ENCODE assay signal across 13 cellular contexts in genomic region chr7:22662031-22662430, GRCh38.
A peak's percentile ranks its signal among the peaks of the same experiment; 100 is the strongest.
DNase-seq lines count a peak whose midpoint lies in the region; ATAC-seq lines count a peak whose summit lies in the region.
"Had no signal": no experiment of that assay in that cellular context is flagged by ENCODE, and none has a peak within 500 bp of the region (broad histone marks: within the 10 kb centered on the region; RNA-seq: fewer than 3 reads in every experiment).

No MANE protein-coding gene starts in this region.

- peaks cover 16% of the 10 kb centered on the region for H3K4me1 ChIP-seq in BLaER1

- H3K4me3 ChIP-seq in BLaER1, result no peak overlapping the region

- H3K4me3 Mint-ChIP-seq in dendritic cell treated with granulocyte-macrophage colony-stimulating factor and Interleukin-4, amounts not matched to agents 40 ng/mL and 50 ng/mL, for 4 days, result no peak overlapping the region
- no peak overlapping the region for H3K4me3 Mint-ChIP-seq in activated CD8-positive, alpha-beta memory T cell treated with anti-CD3 and anti-CD28 coated beads, Interleukin-2, amount 10 ng/mL, durations not matched to agents 7 days and 5 days
- H3K4me3 Mint-ChIP-seq: brain, mesothelial cell of epicardium had no signal

- ATAC-seq in GM18907 (IDR thresholded peaks at IDR 0.05; ENCODE audit: unreplicated experiment) (peak; percentile 70), HG03135 (IDR thresholded peaks at IDR 0.05; ENCODE audit: unreplicated experiment) (peak; percentile 55)
- ATAC-seq in activated CD8-positive, alpha-beta memory T cell treated with anti-CD3 and anti-CD28 coated beads, Interleukin-2, amount 10 ng/mL, durations not matched to agents 7 days and 5 days, result no peak
- ATAC-seq: Panc1 had no signal

- no peaks in the 10 kb centered on the region for H3K27me3 ChIP-seq in BLaER1

- H3K9ac ChIP-seq in BLaER1, result no peak overlapping the region

- CTCF ChIA-PET in activated CD8-positive, alpha-beta memory T cell treated with anti-CD3 and anti-CD28 coated beads, Interleukin-2, amount 10 ng/mL, durations not matched to agents 7 days and 5 days (lab: Charles Lee), result interaction anchor here (1.7 kb wide), 1 partner anchor 63 kb away, joined by 5 read pairs; no protein-coding TSS in a partner anchor

- DNase-seq in effector CD8-positive, alpha-beta T cell (lab: John Stamatoyannopoulos, UW), result no peak
- no peak for DNase-seq in activated CD8-positive, alpha-beta memory T cell treated with anti-CD3 and anti-CD28 coated beads, Interleukin-2, amount 10 ng/mL, durations not matched to agents 7 days and 5 days
- DNase-seq in stimulated activated CD4-positive, alpha-beta T cell treated with anti-CD3 and anti-CD28 coated beads, Interleukin-15, amount 100 ng/mL, for 24 hours, result no peak
- DNase-seq in ecto neural progenitor cell (ENCODE audit: low spot score), result no peak
- DNase-seq: activated CD4-positive, CD25-positive, alpha-beta regulatory T cell treated with anti-CD3 and anti-CD28 coated beads, Interleukin-2, amount 50 U/mL, for 72 hours; NCI-H1417 treated with DMSO at 0.1 percent for 48 hours had no signal

- H3K36me3 ChIP-seq in BLaER1, result no peaks in the 10 kb centered on the region

- H3K36me3 Mint-ChIP-seq in dendritic cell treated with granulocyte-macrophage colony-stimulating factor and Interleukin-4, amounts not matched to agents 40 ng/mL and 50 ng/mL, for 4 days (ENCODE audit: low read depth), result peaks cover 14% of the 10 kb centered on the region
- peaks cover 1% of the 10 kb centered on the region for H3K36me3 Mint-ChIP-seq in activated CD8-positive, alpha-beta memory T cell treated with anti-CD3 and anti-CD28 coated beads, Interleukin-2, amount 10 ng/mL, durations not matched to agents 7 days and 5 days
- H3K36me3 Mint-ChIP-seq: brain, mesothelial cell of epicardium had no signal

- H3K27ac ChIP-seq in BLaER1, result no peak overlapping the region; the same call in 1 of the 2 replicates

- H3K27me3 Mint-ChIP-seq in dendritic cell treated with granulocyte-macrophage colony-stimulating factor and Interleukin-4, amounts not matched to agents 40 ng/mL and 50 ng/mL, for 4 days, result peaks cover 9% of the 10 kb centered on the region
- peaks cover 62% of the 10 kb centered on the region for H3K27me3 Mint-ChIP-seq in activated CD8-positive, alpha-beta memory T cell treated with anti-CD3 and anti-CD28 coated beads, Interleukin-2, amount 10 ng/mL, durations not matched to agents 7 days and 5 days

- H3K27ac Mint-ChIP-seq in dendritic cell treated with granulocyte-macrophage colony-stimulating factor and Interleukin-4, amounts not matched to agents 40 ng/mL and 50 ng/mL, for 4 days, result peak overlapping the region; percentile 94
- no peak overlapping the region for H3K27ac Mint-ChIP-seq in activated CD8-positive, alpha-beta memory T cell treated with anti-CD3 and anti-CD28 coated beads, Interleukin-2, amount 10 ng/mL, durations not matched to agents 7 days and 5 days
- H3K27ac Mint-ChIP-seq: brain, mesothelial cell of epicardium had no signal

- H4K20me1 ChIP-seq in BLaER1, result no peaks in the 10 kb centered on the region

- H3K9me3 Mint-ChIP-seq in dendritic cell treated with granulocyte-macrophage colony-stimulating factor and Interleukin-4, amounts not matched to agents 40 ng/mL and 50 ng/mL, for 4 days, result no peaks in the 10 kb centered on the region
- H3K9me3 Mint-ChIP-seq in activated CD8-positive, alpha-beta memory T cell treated with anti-CD3 and anti-CD28 coated beads, Interleukin-2, amount 10 ng/mL, durations not matched to agents 7 days and 5 days (ENCODE audit: low read depth), result peaks cover 3% of the 10 kb centered on the region
- H3K9me3 Mint-ChIP-seq: mesothelial cell of epicardium had no signal

- intact Hi-C loops in dendritic cell treated with granulocyte-macrophage colony-stimulating factor and Interleukin-4, amounts not matched to agents 40 ng/mL and 50 ng/mL, for 4 days (cut with micrococcal nuclease), result loop anchor here (2.0 to 5.0 kb wide), 2 partner anchors 37 to 360 kb away; no protein-coding TSS in a partner anchor

- peaks cover 80% of the 10 kb centered on the region for H3K4me1 Mint-ChIP-seq in dendritic cell treated with granulocyte-macrophage colony-stimulating factor and Interleukin-4, amounts not matched to agents 40 ng/mL and 50 ng/mL, for 4 days (ENCODE audit: low read depth)
- peaks cover 23% of the 10 kb centered on the region for H3K4me1 Mint-ChIP-seq in activated CD8-positive, alpha-beta memory T cell treated with anti-CD3 and anti-CD28 coated beads, Interleukin-2, amount 10 ng/mL, durations not matched to agents 7 days and 5 days
- H3K4me1 Mint-ChIP-seq: mesothelial cell of epicardium had no signal

- H3K4me2 ChIP-seq in BLaER1, result peak overlapping the region; percentile 42

- peaks cover 23% of the 10 kb centered on the region for H3K9me3 ChIP-seq in BLaER1
